Comparison of ENCODE assay signal across 8 cellular contexts in the genomic region with DNA sequence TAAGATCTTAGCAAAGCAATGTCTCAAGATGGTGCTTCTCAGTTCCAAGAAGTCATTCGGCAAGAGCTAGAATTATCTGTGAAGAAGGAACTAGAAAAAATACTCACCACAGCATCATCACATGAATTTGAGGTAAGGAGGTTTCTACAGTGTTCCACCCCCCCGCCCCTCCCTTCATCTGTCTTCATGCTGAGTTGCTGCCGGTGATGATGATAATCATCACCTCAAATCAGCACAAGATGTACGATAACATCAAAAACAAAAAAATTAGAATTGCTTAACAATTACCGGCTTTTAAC. TPM values are rescaled to one million over a fixed set of nuclear protein-coding genes. Genes with fewer than 3 reads are reported as not detected.
A peak's percentile ranks its signal among the peaks of the same experiment; 100 is the strongest.
DNase-seq lines count a peak whose midpoint lies in the region; ATAC-seq and TF ChIP-seq lines count a peak whose summit lies in the region.
"Had no signal": no experiment of that assay in that cellular context is flagged by ENCODE, and none has a peak within 500 bp of the region (broad histone marks: within the 10 kb centered on the region; RNA-seq: fewer than 3 reads in every experiment).

No MANE protein-coding gene starts in this region.

- peak overlapping the region; percentile 89 to 94 for H3K27ac Mint-ChIP-seq in effector memory CD8-positive, alpha-beta T cell

- H3K27me3 Mint-ChIP-seq in effector memory CD8-positive, alpha-beta T cell, result no peaks in the 10 kb centered on the region

- ATAC-seq in effector memory CD8-positive, alpha-beta T cell (replicated peaks), result peak; percentile 94
- ATAC-seq in foreskin keratinocyte (no peak), left lobe of liver (no peak)

- H3K27me3 ChIP-seq in foreskin keratinocyte, result no peaks in the 10 kb centered on the region
- H3K27me3 ChIP-seq: testis had no signal

- DNase-seq in MV-4-11 (lab: John Stamatoyannopoulos, UW), result peak; percentile 96
- DNase-seq in activated CD4-positive, alpha-beta T cell treated with anti-CD3 and anti-CD28 coated beads, Interleukin-2, amount 50 U/mL, for 48 hours, result peak; percentile 17 to 26
- DNase-seq in effector memory CD8-positive, alpha-beta T cell, result peak in 1 of 3 experiments; percentile 7
- peak; percentile 67 for DNase-seq in stimulated activated naive CD4-positive, alpha-beta T cell treated with Interleukin-2 at 50 U/mL for 16 hours (lab: John Stamatoyannopoulos, UW)
- DNase-seq in foreskin keratinocyte, result no peak
- DNase-seq in left lobe of liver (ENCODE audit: low spot score), result no peak
- DNase-seq in NCI-H526 treated with DMSO at 0.1 percent for 48 hours (lab: John Stamatoyannopoulos, UW), result no peak
- DNase-seq: testis had no signal

- no peaks in the 10 kb centered on the region for H3K9me3 Mint-ChIP-seq in effector memory CD8-positive, alpha-beta T cell

- peaks cover 32 to 52% of the 10 kb centered on the region in 2 donors for H3K4me1 Mint-ChIP-seq in effector memory CD8-positive, alpha-beta T cell (ENCODE audit: low read depth in 2 of 2)

- peak overlapping the region; percentile 57 to 61 for H3K4me3 Mint-ChIP-seq in effector memory CD8-positive, alpha-beta T cell

- TF ChIP-seq CTCF in foreskin keratinocyte (conservative IDR thresholded peaks at IDR 0.05), result no peak

- peaks cover 3% of the 10 kb centered on the region for H3K4me1 ChIP-seq in foreskin keratinocyte

- peaks cover 34% of the 10 kb centered on the region for H3K36me3 Mint-ChIP-seq in effector memory CD8-positive, alpha-beta T cell (ENCODE audit: insufficient read depth)

- no peak overlapping the region for H3K27ac ChIP-seq in foreskin keratinocyte
- H3K27ac ChIP-seq: testis had no signal

RNA-seq across cellular contexts. Expression of gene UGP2, which starts 14.6 kb away (rescaled TPM):
- total RNA-seq in foreskin keratinocyte (157 and 178 TPM in 2 replicates), left lobe of liver (303 TPM)
- 96.5 and 100 TPM in 2 replicates for polyA plus RNA-seq in foreskin keratinocyte

Comparison
In these comparisons a context has a peak if more than half of its experiments do, and no peak if none do; other contexts are left out.
1. DNase-seq: peak in MV-4-11 (single experiment), activated CD4-positive, alpha-beta T cell treated with anti-CD3 and anti-CD28 coated beads, Interleukin-2, amount 50 U/mL, for 48 hours (2 of 2) and stimulated activated naive CD4-positive, alpha-beta T cell treated with Interleukin-2 at 50 U/mL for 16 hours (single experiment); none in foreskin keratinocyte (0 of 2), left lobe of liver (single experiment) and NCI-H526 treated with DMSO at 0.1 percent for 48 hours (single experiment).